In the genomic region with DNA sequence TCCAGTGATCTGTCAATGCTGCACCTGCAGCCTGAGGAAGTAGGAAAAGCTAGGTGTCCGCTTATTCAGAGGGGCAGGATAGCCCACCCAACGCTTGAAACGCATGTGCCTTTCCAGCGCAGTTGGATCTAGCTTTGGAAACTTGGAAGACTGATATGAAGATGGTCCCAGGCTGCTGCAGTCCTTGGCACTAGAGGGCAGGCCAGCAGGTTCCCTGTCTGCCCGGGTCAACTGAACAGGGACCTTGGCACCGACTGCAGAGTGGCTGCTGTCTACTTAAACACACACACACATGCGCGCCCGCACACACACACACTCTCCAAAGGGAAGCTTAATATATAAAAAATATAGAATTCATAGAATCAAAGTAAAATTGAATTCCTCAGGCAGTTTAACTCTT, we compare ENCODE assay signal across 18 cellular contexts.
A peak's percentile ranks its signal among the peaks of the same experiment; 100 is the strongest.
DNase-seq lines count a peak whose midpoint lies in the region; ATAC-seq and TF ChIP-seq lines count a peak whose summit lies in the region.
"Had no signal": no experiment of that assay in that cellular context is flagged by ENCODE, and none has a peak within 500 bp of the region (broad histone marks: within the 10 kb centered on the region; RNA-seq: fewer than 3 reads in every experiment).

No MANE protein-coding gene starts in this region.

- H3K4me1 Mint-ChIP-seq in chondrocyte (ENCODE audit: low read depth), result peaks cover 3% of the 10 kb centered on the region
- H3K4me1 Mint-ChIP-seq: natural killer cell had no signal

- no peaks in the 10 kb centered on the region for H3K36me3 Mint-ChIP-seq in chondrocyte (ENCODE audit: low read depth)
- H3K36me3 Mint-ChIP-seq: natural killer cell had no signal

- no peaks in the 10 kb centered on the region for H3K36me3 ChIP-seq in Panc1 (ENCODE audit: control insufficient read depth, insufficient read depth, low read length)
- H3K36me3 ChIP-seq: cardiac muscle cell, ovary, vagina had no signal

- BruUV-seq in Panc1 (replicated peaks; lab: Mats Ljungman, UMichigan), result no TSS peak

- no peaks in the 10 kb centered on the region for H3K9me3 Mint-ChIP-seq in chondrocyte (ENCODE audit: low read depth)
- H3K9me3 Mint-ChIP-seq: natural killer cell had no signal

- no peak overlapping the region for H3K4me3 Mint-ChIP-seq in chondrocyte (ENCODE audit: unreplicated experiment)
- H3K4me3 Mint-ChIP-seq: natural killer cell had no signal

- intact Hi-C loops in Panc1 (cut with micrococcal nuclease; ENCODE audit: unreplicated experiment), result no loop called here

- no peak; the same call in 1 of the 2 replicates for TF ChIP-seq CTCF in Panc1 (IDR thresholded peaks at IDR 0.05)
- TF ChIP-seq CTCF in chondrocyte (IDR thresholded peaks at IDR 0.05), result peak; percentile 30

- no peaks in the 10 kb centered on the region for H3K9me3 ChIP-seq in Panc1 (ENCODE audit: control insufficient read depth, insufficient read depth, low read depth, low read length)
- H3K9me3 ChIP-seq: ovary, vagina had no signal

- no peak overlapping the region for H3K4me3 ChIP-seq in Panc1 (ENCODE audit: low read depth in 2 of 2, low read length in 2 of 2)
- H3K4me3 ChIP-seq: cardiac muscle cell, ovary, vagina had no signal

- CTCF ChIA-PET in Panc1 (lab: Charles Lee), result no interaction called here

- DNase-seq in AG20443 (ENCODE audit: low spot score) (peak; percentile 16), Panc1 (ENCODE audit: low read depth, low spot score) (no peak), chondrocyte (ENCODE audit: low spot score) (no peak), myocyte (ENCODE audit: low read depth) (peak; percentile 41), NCI-H2227 (lab: John Stamatoyannopoulos, UW; ENCODE audit: unreplicated experiment) (no peak), SIG-M5 (lab: John Stamatoyannopoulos, UW) (no peak)
- DNase-seq: activated CD4-positive, alpha-beta T cell treated with anti-CD3 and anti-CD28 coated beads, Interleukin-2, amount 50 U/mL, for 4 hours; activated effector memory CD4-positive, alpha-beta T cell treated with anti-CD3 and anti-CD28 coated beads, Interleukin-2, amount 50 U/mL, for 16 hours; DMS79 treated with DMSO at 0.1 percent for 48 hours; natural killer cell; NCI-H1436; ovary; right cardiac atrium; Right ventricle myocardium superior had no signal

- in situ Hi-C loops in Panc1 (cut with HindIII; ENCODE audit: low pct_unique_long_range_greater_than_20kb, low sequenced_read_pairs), result no loop called here

- POLR2A ChIA-PET in Panc1 (lab: Charles Lee), result interaction anchor here (0.6 kb wide), 1 partner anchor 83 kb away, joined by 4 read pairs; no protein-coding TSS in a partner anchor

- no peaks in the 10 kb centered on the region for H3K27me3 Mint-ChIP-seq in chondrocyte (ENCODE audit: low read depth)

- H3K27ac Mint-ChIP-seq in chondrocyte (ENCODE audit: unreplicated experiment), result no peak overlapping the region
- H3K27ac Mint-ChIP-seq: natural killer cell had no signal

- ATAC-seq in Panc1, result peak; percentile 74; the same call in 1 of the 2 replicates
- no peak for ATAC-seq in HG02938 (IDR thresholded peaks at IDR 0.05; ENCODE audit: unreplicated experiment)
- ATAC-seq in GM21447 (IDR thresholded peaks at IDR 0.05; ENCODE audit: unreplicated experiment), result no peak
- ATAC-seq: natural killer cell, right cardiac atrium had no signal

- H3K27me3 ChIP-seq in Panc1 (ENCODE audit: control insufficient read depth, insufficient read depth, low read length), result no peaks in the 10 kb centered on the region
- H3K27me3 ChIP-seq: ovary, vagina had no signal

- no peak overlapping the region for H3K27ac ChIP-seq in Panc1 (ENCODE audit: low read length)
- H3K27ac ChIP-seq: cardiac muscle cell, ovary, vagina had no signal

- H3K4me1 ChIP-seq in Panc1 (ENCODE audit: control insufficient read depth, insufficient read depth, low read length), result no peaks in the 10 kb centered on the region
- H3K4me1 ChIP-seq: vagina had no signal

Comparison
In these comparisons a context has a peak if more than half of its experiments do, and no peak if none do; other contexts are left out.
1. DNase-seq: peak in AG20443 (single experiment) and myocyte (single experiment); none in Panc1 (single experiment), chondrocyte (single experiment), NCI-H2227 (single experiment) and SIG-M5 (single experiment).